In the genomic region with DNA sequence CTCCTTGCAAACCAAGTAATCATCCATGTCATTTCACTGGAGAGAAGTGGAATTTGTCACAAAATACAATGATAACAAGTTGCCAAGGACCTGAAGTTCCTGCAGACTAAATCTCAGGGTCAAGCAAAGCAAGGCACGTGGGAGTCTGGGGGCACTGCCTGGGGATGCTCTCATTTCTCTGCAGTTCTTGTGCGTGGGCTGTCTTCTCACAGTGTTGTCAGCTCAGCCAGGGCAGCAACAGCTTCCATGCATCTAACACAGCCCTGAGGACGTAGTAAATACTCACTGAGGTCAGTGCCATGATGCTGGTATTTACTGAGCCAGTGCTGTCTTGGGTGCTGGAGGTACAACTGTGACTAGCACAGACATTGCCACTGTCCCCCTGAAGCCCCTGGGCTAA, we compare ENCODE assay signal across 2 cellular contexts.
TF ChIP-seq lines count a peak whose summit lies in the region.

No MANE protein-coding gene starts in this region.

TF ChIP-seq in HEK293, 187 proteins besides CTCF, POLR2A, EP300 and RAD21 (continued from another document):
- TF ChIP-seq ZNF26 (tag by site-specific recombination; IDR thresholded peaks at IDR 0.05): no peak
- peak; percentile 55 for TF ChIP-seq ZFHX2 (tag by site-specific recombination; conservative IDR thresholded peaks at IDR 0.05)

TF ChIP-seq in H1, 55 proteins besides CTCF, POLR2A, EP300 and RAD21 (continued from another document):
- TF ChIP-seq SP4 (IDR thresholded peaks at IDR 0.05; ENCODE audit: low read length) (no peak), PHF8 (conservative IDR thresholded peaks at IDR 0.05; ENCODE audit: low read depth, low read length) (no peak), GABPA (IDR thresholded peaks at IDR 0.05; ENCODE audit: borderline replicate concordance, insufficient read depth, low read length) (no peak), CBX8 (IDR thresholded peaks at IDR 0.05; ENCODE audit: borderline replicate concordance, low read depth, low read length) (no peak), RNF2 (IDR thresholded peaks at IDR 0.05; ENCODE audit: borderline replicate concordance, low read depth, low read length, missing control alignments, poor library complexity, severe bottlenecking) (no peak), MAFK (IDR thresholded peaks at IDR 0.05; ENCODE audit: low read depth, low read length) (no peak), POU5F1 (IDR thresholded peaks at IDR 0.05; ENCODE audit: low read depth, low read length) (no peak), CEBPB (IDR thresholded peaks at IDR 0.05; ENCODE audit: low read depth, low read length) (no peak), EGR1 (IDR thresholded peaks at IDR 0.05; ENCODE audit: borderline replicate concordance, low read depth, low read length) (no peak), ZNF274 (IDR thresholded peaks at IDR 0.05; ENCODE audit: borderline replicate concordance, extremely low read depth, low read length) (no peak), SAP30 (IDR thresholded peaks at IDR 0.05; ENCODE audit: insufficient read depth, insufficient replicate concordance, low read length) (no peak), SIX5 (IDR thresholded peaks at IDR 0.05; ENCODE audit: low read depth, low read length) (no peak)
TF ChIP-seq in H1: peak in this region for 0.
